ENCODE assay signal across 6 cellular contexts in the genomic region with DNA sequence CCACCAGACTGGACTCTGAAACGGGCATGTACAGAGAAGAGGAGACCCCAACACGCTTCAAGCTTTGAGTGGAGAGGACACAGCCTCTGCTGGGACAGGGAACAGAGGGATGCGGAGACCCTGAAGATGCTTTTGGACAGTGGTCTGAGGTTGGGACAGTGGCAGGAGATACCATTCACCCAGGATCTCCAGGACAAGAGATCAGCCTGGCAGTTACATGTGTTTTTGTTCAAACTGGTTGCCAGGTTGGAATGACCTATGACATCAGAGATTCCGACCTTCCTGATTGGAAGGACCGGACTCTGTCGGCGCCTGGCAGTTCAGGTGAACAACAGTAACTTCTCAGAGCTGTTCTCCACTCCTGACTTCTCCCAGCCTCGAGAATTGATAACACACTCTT. TPM values are rescaled to one million over a fixed set of nuclear protein-coding genes. Genes with fewer than 3 reads are reported as not detected.
"Had no signal": no experiment of that assay in that cellular context is flagged by ENCODE, and none has a peak within 500 bp of the region (broad histone marks: within the 10 kb centered on the region; RNA-seq: fewer than 3 reads in every experiment).

A gene with protein sequence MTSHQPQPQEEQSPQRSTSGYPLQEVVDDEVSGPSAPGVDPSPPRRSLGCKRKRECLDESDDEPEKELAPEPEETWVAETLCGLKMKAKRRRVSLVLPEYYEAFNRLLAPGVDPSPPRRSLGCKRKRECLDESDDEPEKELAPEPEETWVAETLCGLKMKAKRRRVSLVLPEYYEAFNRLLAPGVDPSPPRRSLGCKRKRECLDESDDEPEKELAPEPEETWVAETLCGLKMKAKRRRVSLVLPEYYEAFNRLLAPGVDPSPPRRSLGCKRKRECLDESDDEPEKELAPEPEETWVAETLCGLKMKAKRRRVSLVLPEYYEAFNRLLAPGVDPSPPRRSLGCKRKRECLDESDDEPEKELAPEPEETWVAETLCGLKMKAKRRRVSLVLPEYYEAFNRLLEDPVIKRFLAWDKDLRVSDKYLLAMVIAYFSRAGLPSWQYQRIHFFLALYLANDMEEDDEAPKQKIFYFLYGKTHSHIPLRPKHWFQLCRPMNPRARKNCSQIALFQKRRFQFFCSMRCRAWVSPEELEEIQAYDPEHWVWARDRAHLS (plus strand): TSS at position 301 of the 400 bp plus-strand sequence. CDS start 184 bp downstream, outside the sequence.

RNA-seq across cellular contexts. Expression of the gene that starts here (rescaled TPM):
- total RNA-seq: GM23248, GM23338, H1, H4, H7, HFFc6 had no signal
- polyA plus RNA-seq: H1 had no signal
